In genomic region chr9:107706706-107707105, GRCh38 we compare ENCODE assay signal across 27 cellular contexts.
"Had no signal": no experiment of that assay in that cellular context is flagged by ENCODE, and none has a peak within 500 bp of the region (broad histone marks: within the 10 kb centered on the region; RNA-seq: fewer than 3 reads in every experiment).

No MANE protein-coding gene starts in this region.

- H3K4me1 Mint-ChIP-seq: activated CD4-positive, alpha-beta T cell treated with anti-CD3 and anti-CD28 coated beads for 36 hours; activated CD8-positive, alpha-beta memory T cell treated with anti-CD3 and anti-CD28 coated beads, Interleukin-2, amount 10 ng/mL, durations not matched to agents 7 days and 5 days; naive B cell; stimulated activated memory B cell treated with anti-CD40 and anti-IgM and Interleukin-4, amounts not matched to agents 10 μg/mL and 1 μg/mL and 100 μg/mL, for 72 hours had no signal

- H3K4me1 ChIP-seq: right lobe of liver, thyroid gland, upper lobe of right lung had no signal

- H3K4me3 Mint-ChIP-seq: activated CD4-positive, alpha-beta T cell treated with anti-CD3 and anti-CD28 coated beads for 36 hours; activated CD8-positive, alpha-beta memory T cell treated with anti-CD3 and anti-CD28 coated beads, Interleukin-2, amount 10 ng/mL, durations not matched to agents 7 days and 5 days; activated CD8-positive, alpha-beta T cell treated with anti-CD3 and anti-CD28 coated beads, Interleukin-2, amount 10 ng/mL, durations not matched to agents 7 days and 5 days; mesothelial cell of epicardium; naive B cell; nephron progenitor cell; stimulated activated memory B cell treated with anti-CD40 and anti-IgM and Interleukin-4, amounts not matched to agents 10 μg/mL and 1 μg/mL and 100 μg/mL, for 72 hours; T-helper 2 cell treated with Interferon-gamma antibody and Interleukin-4, amounts not matched to agents 5 μg/mL and 100 μg/mL, for 36 hours had no signal

- H3K9me3 Mint-ChIP-seq: activated T-helper 2 cell treated with anti-CD3 and anti-CD28 coated beads, Interferon-gamma antibody, Interleukin-2, Interleukin-4, amounts not matched to agents 10 μg/mL and 5 μg/mL and 100 μg/mL, durations not matched to agents 14 hours and 24 hours and 36 hours; mesothelial cell of epicardium; nephron progenitor cell; stimulated activated memory B cell treated with anti-CD40 and anti-IgM and Interleukin-4, amounts not matched to agents 10 μg/mL and 1 μg/mL and 100 μg/mL, for 72 hours; T-helper 2 cell treated with Interferon-gamma antibody and Interleukin-4, amounts not matched to agents 5 μg/mL and 100 μg/mL, for 36 hours had no signal

- H3K27me3 Mint-ChIP-seq: activated CD8-positive, alpha-beta memory T cell treated with anti-CD3 and anti-CD28 coated beads, Interleukin-2, amount 10 ng/mL, durations not matched to agents 7 days and 5 days had no signal

- DNase-seq: activated CD4-positive, alpha-beta T cell treated with anti-CD3 and anti-CD28 coated beads for 36 hours; activated CD4-positive, CD25-positive, alpha-beta regulatory T cell; activated CD8-positive, alpha-beta memory T cell treated with anti-CD3 and anti-CD28 coated beads, Interleukin-2, amount 10 ng/mL, durations not matched to agents 7 days and 5 days; activated CD8-positive, alpha-beta T cell treated with anti-CD3 and anti-CD28 coated beads, Interleukin-2, amount 10 ng/mL, durations not matched to agents 7 days and 5 days; activated T-cell treated with anti-CD3 and anti-CD28 coated beads, Interleukin-2, amount 50 U/mL, for 48 hours; left lung; naive B cell; nephron progenitor cell; ovary; right lobe of liver; small intestine; stimulated activated CD4-positive, alpha-beta T cell treated with anti-CD3 and anti-CD28 coated beads, Interleukin-1b, Interleukin-23, amount 100 ng/mL, for 48 hours; stimulated activated CD4-positive, alpha-beta T cell treated with anti-CD3 and anti-CD28 coated beads, Interleukin-4, amount 100 ng/mL, for 4 hours; stimulated activated CD8-positive, alpha-beta memory T cell treated with anti-CD3 and anti-CD28 coated beads, Interleukin-4, amount 100 ng/mL, for 48 hours; stomach; T-helper 1 cell; thyroid gland; upper lobe of right lung had no signal

- H3K36me3 Mint-ChIP-seq: activated CD8-positive, alpha-beta memory T cell treated with anti-CD3 and anti-CD28 coated beads, Interleukin-2, amount 10 ng/mL, durations not matched to agents 7 days and 5 days; activated naive CD4-positive, alpha-beta T cell treated with anti-CD3 and anti-CD28 coated beads, Interleukin-2, amount 50 U/mL, for 72 hours; mesothelial cell of epicardium; stimulated activated memory B cell treated with anti-CD40 and anti-IgM and Interleukin-4, amounts not matched to agents 10 μg/mL and 1 μg/mL and 100 μg/mL, for 72 hours had no signal

- H3K27ac Mint-ChIP-seq: activated CD4-positive, alpha-beta T cell treated with anti-CD3 and anti-CD28 coated beads for 36 hours; activated CD8-positive, alpha-beta memory T cell treated with anti-CD3 and anti-CD28 coated beads, Interleukin-2, amount 10 ng/mL, durations not matched to agents 7 days and 5 days; activated CD8-positive, alpha-beta T cell treated with anti-CD3 and anti-CD28 coated beads, Interleukin-2, amount 10 ng/mL, durations not matched to agents 7 days and 5 days; activated naive CD4-positive, alpha-beta T cell treated with anti-CD3 and anti-CD28 coated beads, Interleukin-2, amount 50 U/mL, for 72 hours; activated T-helper 2 cell treated with anti-CD3 and anti-CD28 coated beads, Interferon-gamma antibody, Interleukin-2, Interleukin-4, amounts not matched to agents 10 μg/mL and 5 μg/mL and 100 μg/mL, durations not matched to agents 14 hours and 24 hours and 36 hours; mesothelial cell of epicardium; naive B cell; nephron progenitor cell; progenitor cell of endocrine pancreas; stimulated activated memory B cell treated with anti-CD40 and anti-IgM and Interleukin-4, amounts not matched to agents 10 μg/mL and 1 μg/mL and 100 μg/mL, for 72 hours; T-helper 2 cell treated with Interferon-gamma antibody and Interleukin-4, amounts not matched to agents 5 μg/mL and 100 μg/mL, for 36 hours had no signal

- H3K27me3 ChIP-seq: left lung, neutrophil, ovary, right lobe of liver, stomach, thyroid gland, upper lobe of right lung had no signal

- H3K27ac ChIP-seq: coronary artery, left lung, neutrophil, ovary, right lobe of liver, stomach, thyroid gland, upper lobe of right lung had no signal

- H3K4me3 ChIP-seq: coronary artery, left lung, lung, ovary, right lobe of liver, stomach, thyroid gland, upper lobe of right lung had no signal

- H3K9me3 ChIP-seq: left lung, neutrophil, ovary, right lobe of liver, stomach, thyroid gland, upper lobe of right lung had no signal

- H3K36me3 ChIP-seq: left lung, neutrophil, ovary, right lobe of liver, stomach, thyroid gland, upper lobe of right lung had no signal
